ENCODE assay signal across 9 cellular contexts in genomic region chr9:121700831-121701419, GRCh38. TPM values are rescaled to one million over a fixed set of nuclear protein-coding genes. Genes with fewer than 3 reads are reported as not detected.
DNase-seq lines count a peak whose midpoint lies in the region; FAIRE-seq and TF ChIP-seq lines count a peak whose summit lies in the region.
"Had no signal": no experiment of that assay in that cellular context is flagged by ENCODE, and none has a peak within 500 bp of the region (broad histone marks: within the 10 kb centered on the region; RNA-seq: fewer than 3 reads in every experiment).

No MANE protein-coding gene starts in this region.

- H3K4me2 ChIP-seq in endothelial cell of umbilical vein (ENCODE audit: insufficient read depth, low read length) = peak overlapping the region; percentile 54

- no peaks in the 10 kb centered on the region for H3K36me3 ChIP-seq in endothelial cell of umbilical vein (ENCODE audit: control insufficient read depth in 2 of 2, extremely low read depth in 1 of 2, insufficient read depth in 2 of 2, low read length in 2 of 2)
- H3K36me3 ChIP-seq in mucosa of stomach (ENCODE audit: control insufficient read depth, insufficient read depth, low read length) = no peaks in the 10 kb centered on the region

- H3K79me2 ChIP-seq in endothelial cell of umbilical vein (ENCODE audit: control insufficient read depth, insufficient read depth, low read length) = peaks cover 36% of the 10 kb centered on the region

- TF ChIP-seq CTCF in RWPE1 (conservative IDR thresholded peaks at IDR 0.05; ENCODE audit: low read depth) = no peak
- TF ChIP-seq CTCF in endothelial cell of umbilical vein (IDR thresholded peaks at IDR 0.05; ENCODE audit: extremely low read depth in 1 of 2, insufficient read depth in 1 of 2, low read depth in 1 of 2, low read length in 2 of 2) = no peak
- TF ChIP-seq CTCF in type B pancreatic cell (conservative IDR thresholded peaks at IDR 0.05) = no peak

- H3K4me1 Mint-ChIP-seq in type B pancreatic cell (ENCODE audit: unreplicated experiment) = peaks cover 38% of the 10 kb centered on the region

- peak overlapping the region; percentile 84 for H3K4me3 Mint-ChIP-seq in type B pancreatic cell

- H3K9me1 ChIP-seq in endothelial cell of umbilical vein (replicated peaks; ENCODE audit: control insufficient read depth, extremely low read depth, insufficient read depth, low read length) = no peaks in the 10 kb centered on the region

- H3K4me3 ChIP-seq in endothelial cell of umbilical vein (replicated peaks in 1 of 3; ENCODE audit: insufficient read depth in 1 of 3, low read depth in 1 of 3, low read length in 3 of 3) (peak overlapping the region in 2 of 3 experiments; percentile 8 to 60), mucosa of stomach (ENCODE audit: low read length) (no peak overlapping the region)

- CTCF ChIA-PET in RWPE1 (lab: Yijun Ruan, JAX) (interaction anchor here (0.6 to 3.1 kb wide), 8 partner anchors 12 to 143 kb away, joined by 3 to 23 read pairs (median 5); no protein-coding TSS in a partner anchor), endothelial cell of umbilical vein (lab: Charles Lee) (interaction anchor here (0.7 to 7.3 kb wide), 21 partner anchors 9 to 398 kb away, joined by 3 to 71 read pairs (median 5); partner anchors contain the start of gene TTLL11)

- FAIRE-seq in endothelial cell of umbilical vein (lab: Jason Lieb, UNC) = peak; percentile 31

- POLR2A ChIA-PET in RWPE1 (lab: Yijun Ruan, JAX; ENCODE audit: low non-redundant PET) (interaction anchor here (0.9 to 1.1 kb wide), 2 partner anchors 17 to 33 kb away, joined by 3 to 6 read pairs; no protein-coding TSS in a partner anchor), endothelial cell of umbilical vein (lab: Charles Lee) (no interaction called here)

- no peak overlapping the region for H3K9ac ChIP-seq in endothelial cell of umbilical vein (replicated peaks; ENCODE audit: extremely low read depth, insufficient read depth, low read length)
- H3K9ac ChIP-seq in mucosa of stomach (ENCODE audit: low read length) = peak overlapping the region; percentile 55
- H3K9ac ChIP-seq: KMS-11 had no signal

- H3K9me3 ChIP-seq in endothelial cell of umbilical vein (replicated peaks; ENCODE audit: control insufficient read depth, insufficient read depth, low read length) = no peaks in the 10 kb centered on the region
- H3K9me3 ChIP-seq in mucosa of stomach (ENCODE audit: control insufficient read depth, low read length) = no peaks in the 10 kb centered on the region

- no peaks in the 10 kb centered on the region for H3K9me3 Mint-ChIP-seq in type B pancreatic cell
- H3K9me3 Mint-ChIP-seq: activated naive CD4-positive, alpha-beta T cell treated with anti-CD3 and anti-CD28 coated beads, Interleukin-2, amount 50 U/mL, for 72 hours had no signal

- no peak for TF ChIP-seq POLR2A in endothelial cell of umbilical vein (IDR thresholded peaks at IDR 0.05; ENCODE audit: low read depth, low read length)

- H3K27me3 Mint-ChIP-seq in type B pancreatic cell = no peaks in the 10 kb centered on the region

- no TSS peak for BruUV-seq in endothelial cell of umbilical vein (replicated peaks; lab: Mats Ljungman, UMichigan)

- H3K27ac Mint-ChIP-seq in type B pancreatic cell = peak overlapping the region; percentile 29
- H3K27ac Mint-ChIP-seq: activated naive CD4-positive, alpha-beta T cell treated with anti-CD3 and anti-CD28 coated beads, Interleukin-2, amount 50 U/mL, for 72 hours had no signal

- dilution Hi-C loops in endothelial cell of umbilical vein (cut with MboI; ENCODE audit: extremely low pct_ligation_motif_present, low sequenced_read_pairs) = no loop called here

- peaks cover 13% of the 10 kb centered on the region for H3K4me1 ChIP-seq in endothelial cell of umbilical vein (ENCODE audit: control insufficient read depth, extremely low read depth, insufficient read depth, low read length)
- peaks cover 21% of the 10 kb centered on the region for H3K4me1 ChIP-seq in mucosa of stomach (ENCODE audit: control insufficient read depth, insufficient read depth, low read length)

- intact Hi-C loops in endothelial cell of umbilical vein (cut with micrococcal nuclease) = loop anchor here (1.0 to 5.0 kb wide), 4 partner anchors 24 to 291 kb away; no protein-coding TSS in a partner anchor

- DNase-seq in RWPE1 (ENCODE audit: low spot score) = no peak
- peak; percentile 55 for DNase-seq in endothelial cell of umbilical vein (ENCODE audit: low read depth, low spot score)
- no peak for DNase-seq in type B pancreatic cell (ENCODE audit: extremely low spot score, unreplicated experiment)
- no peak for DNase-seq in effector CD4-positive, alpha-beta T cell
- DNase-seq in NCI-H526 treated with DMSO at 0.1 percent for 48 hours (lab: John Stamatoyannopoulos, UW) = no peak
- no peak for DNase-seq in DMS53 (lab: John Stamatoyannopoulos, UW)

- H3K27ac ChIP-seq in RWPE1 (peak overlapping the region; percentile 98), endothelial cell of umbilical vein (ENCODE audit: insufficient read depth, low read depth, low read length) (peak overlapping the region; percentile 4)
- H3K27ac ChIP-seq: KMS-11 had no signal

- H3K36me3 Mint-ChIP-seq in type B pancreatic cell = no peaks in the 10 kb centered on the region
- H3K36me3 Mint-ChIP-seq: activated naive CD4-positive, alpha-beta T cell treated with anti-CD3 and anti-CD28 coated beads, Interleukin-2, amount 50 U/mL, for 72 hours had no signal

- no peak overlapping the region for H2AFZ ChIP-seq in endothelial cell of umbilical vein (ENCODE audit: low read depth, low read length)

- H3K27me3 ChIP-seq in endothelial cell of umbilical vein (ENCODE audit: control insufficient read depth in 2 of 2, insufficient read depth in 2 of 2, low read length in 2 of 2) (no peaks in the 10 kb centered on the region), mucosa of stomach (ENCODE audit: control insufficient read depth, insufficient read depth, low read length) (peaks cover 12% of the 10 kb centered on the region)

- peaks cover 16% of the 10 kb centered on the region for H4K20me1 ChIP-seq in endothelial cell of umbilical vein (replicated peaks; ENCODE audit: control insufficient read depth, extremely low read depth, insufficient read depth, low read length)

TF ChIP-seq in endothelial cell of umbilical vein, 7 proteins besides CTCF, POLR2A, EP300 and RAD21:
- TF ChIP-seq EZH2 (IDR thresholded peaks at IDR 0.05; ENCODE audit: borderline replicate concordance, low read depth, low read length, severe bottlenecking) = no peak
- TF ChIP-seq GATA2 (IDR thresholded peaks at IDR 0.05; ENCODE audit: insufficient read depth, insufficient read length, low read depth, low read length) = peak; percentile 25

RNA-seq across cellular contexts. Expression of gene DAB2IP, which starts 49.5 kb away (rescaled TPM):
- total RNA-seq in endothelial cell of umbilical vein (48.4 and 53.6 TPM in 2 replicates), type B pancreatic cell (ENCODE audit: low replicate concordance) (49.7 and 57.2 TPM in 2 replicates)
- 29.2 and 29.9 TPM in 2 replicates for polyA plus RNA-seq in endothelial cell of umbilical vein
- 30.3 and 32.7 TPM in 2 replicates for polyA plus RNA-seq in endothelial cell of umbilical vein (2011; cell fraction: cytosol; rRNA removed)
- polyA plus RNA-seq in endothelial cell of umbilical vein (2011; cell fraction: nucleus; rRNA removed) = 51.8 and 52.0 TPM in 2 replicates
- 26.9 and 27.1 TPM in 2 replicates for polyA plus RNA-seq in endothelial cell of umbilical vein (2012)
- 67.5 and 90.9 TPM in 2 replicates for polyA minus RNA-seq in endothelial cell of umbilical vein
- 12.8 TPM for polyA minus RNA-seq in endothelial cell of umbilical vein (2011; cell fraction: cytosol; rRNA and poly(A)+ RNA removed)
- polyA minus RNA-seq in endothelial cell of umbilical vein (2011; cell fraction: nucleus; rRNA and poly(A)+ RNA removed) = 33.9 and 35.2 TPM in 2 replicates
